Comparison of ENCODE assay signal across 2 cellular contexts in the genomic region with DNA sequence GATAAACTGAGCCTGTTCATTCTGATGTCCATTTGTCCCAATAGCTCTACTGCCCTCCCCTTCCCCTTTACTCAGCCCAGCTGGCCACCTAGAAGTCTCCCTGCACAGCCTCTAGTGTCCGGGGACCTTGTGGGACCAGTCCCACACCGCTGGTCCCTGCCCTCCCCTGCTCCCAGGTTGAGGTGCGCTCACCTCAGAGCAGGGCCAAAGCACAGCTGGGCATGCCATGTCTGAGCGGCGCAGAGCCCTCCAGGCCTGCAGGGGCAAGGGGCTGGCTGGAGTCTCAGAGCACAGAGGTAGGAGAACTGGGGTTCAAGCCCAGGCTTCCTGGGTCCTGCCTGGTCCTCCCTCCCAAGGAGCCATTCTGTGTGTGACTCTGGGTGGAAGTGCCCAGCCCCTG.
TF ChIP-seq lines count a peak whose summit lies in the region.

No MANE protein-coding gene starts in this region.

TF ChIP-seq in SK-N-SH, 30 proteins besides CTCF, POLR2A, EP300 and RAD21 (continued from another document):
- TF ChIP-seq, protein P1, sequence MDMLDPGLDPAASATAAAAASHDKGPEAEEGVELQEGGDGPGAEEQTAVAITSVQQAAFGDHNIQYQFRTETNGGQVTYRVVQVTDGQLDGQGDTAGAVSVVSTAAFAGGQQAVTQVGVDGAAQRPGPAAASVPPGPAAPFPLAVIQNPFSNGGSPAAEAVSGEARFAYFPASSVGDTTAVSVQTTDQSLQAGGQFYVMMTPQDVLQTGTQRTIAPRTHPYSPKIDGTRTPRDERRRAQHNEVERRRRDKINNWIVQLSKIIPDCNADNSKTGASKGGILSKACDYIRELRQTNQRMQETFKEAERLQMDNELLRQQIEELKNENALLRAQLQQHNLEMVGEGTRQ (IDR thresholded peaks at IDR 0.05; ENCODE audit: borderline replicate concordance, low read depth, low read length), result no peak
- TF ChIP-seq POLR2AphosphoS5 (IDR thresholded peaks at IDR 0.05; ENCODE audit: low read depth, low read length) (no peak), TCF12 (IDR thresholded peaks at IDR 0.05) (no peak), MEF2A (IDR thresholded peaks at IDR 0.05; ENCODE audit: borderline replicate concordance, low read depth) (no peak), YY1 (IDR thresholded peaks at IDR 0.05; ENCODE audit: low read depth) (no peak), FOXJ3 (CRISPR knock-in tag; IDR thresholded peaks at IDR 0.05) (no peak)
- TF ChIP-seq, protein P2, sequence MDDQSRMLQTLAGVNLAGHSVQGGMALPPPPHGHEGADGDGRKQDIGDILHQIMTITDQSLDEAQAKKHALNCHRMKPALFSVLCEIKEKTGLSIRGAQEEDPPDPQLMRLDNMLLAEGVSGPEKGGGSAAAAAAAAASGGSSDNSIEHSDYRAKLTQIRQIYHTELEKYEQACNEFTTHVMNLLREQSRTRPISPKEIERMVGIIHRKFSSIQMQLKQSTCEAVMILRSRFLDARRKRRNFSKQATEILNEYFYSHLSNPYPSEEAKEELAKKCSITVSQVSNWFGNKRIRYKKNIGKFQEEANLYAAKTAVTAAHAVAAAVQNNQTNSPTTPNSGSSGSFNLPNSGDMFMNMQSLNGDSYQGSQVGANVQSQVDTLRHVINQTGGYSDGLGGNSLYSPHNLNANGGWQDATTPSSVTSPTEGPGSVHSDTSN (IDR thresholded peaks at IDR 0.05), result no peak
- TF ChIP-seq, protein P3, sequence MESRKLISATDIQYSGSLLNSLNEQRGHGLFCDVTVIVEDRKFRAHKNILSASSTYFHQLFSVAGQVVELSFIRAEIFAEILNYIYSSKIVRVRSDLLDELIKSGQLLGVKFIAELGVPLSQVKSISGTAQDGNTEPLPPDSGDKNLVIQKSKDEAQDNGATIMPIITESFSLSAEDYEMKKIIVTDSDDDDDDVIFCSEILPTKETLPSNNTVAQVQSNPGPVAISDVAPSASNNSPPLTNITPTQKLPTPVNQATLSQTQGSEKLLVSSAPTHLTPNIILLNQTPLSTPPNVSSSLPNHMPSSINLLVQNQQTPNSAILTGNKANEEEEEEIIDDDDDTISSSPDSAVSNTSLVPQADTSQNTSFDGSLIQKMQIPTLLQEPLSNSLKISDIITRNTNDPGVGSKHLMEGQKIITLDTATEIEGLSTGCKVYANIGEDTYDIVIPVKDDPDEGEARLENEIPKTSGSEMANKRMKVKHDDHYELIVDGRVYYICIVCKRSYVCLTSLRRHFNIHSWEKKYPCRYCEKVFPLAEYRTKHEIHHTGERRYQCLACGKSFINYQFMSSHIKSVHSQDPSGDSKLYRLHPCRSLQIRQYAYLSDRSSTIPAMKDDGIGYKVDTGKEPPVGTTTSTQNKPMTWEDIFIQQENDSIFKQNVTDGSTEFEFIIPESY (IDR thresholded peaks at IDR 0.05; ENCODE audit: borderline replicate concordance, low read depth), result no peak
TF ChIP-seq in SK-N-SH: peak in this region for 0.

TF ChIP-seq in SK-N-SH treated with all-trans-retinoic acid at 6 μM for 48 hours, 23 proteins besides CTCF, POLR2A, EP300 and RAD21 (continued from another document):
- TF ChIP-seq, protein P4, sequence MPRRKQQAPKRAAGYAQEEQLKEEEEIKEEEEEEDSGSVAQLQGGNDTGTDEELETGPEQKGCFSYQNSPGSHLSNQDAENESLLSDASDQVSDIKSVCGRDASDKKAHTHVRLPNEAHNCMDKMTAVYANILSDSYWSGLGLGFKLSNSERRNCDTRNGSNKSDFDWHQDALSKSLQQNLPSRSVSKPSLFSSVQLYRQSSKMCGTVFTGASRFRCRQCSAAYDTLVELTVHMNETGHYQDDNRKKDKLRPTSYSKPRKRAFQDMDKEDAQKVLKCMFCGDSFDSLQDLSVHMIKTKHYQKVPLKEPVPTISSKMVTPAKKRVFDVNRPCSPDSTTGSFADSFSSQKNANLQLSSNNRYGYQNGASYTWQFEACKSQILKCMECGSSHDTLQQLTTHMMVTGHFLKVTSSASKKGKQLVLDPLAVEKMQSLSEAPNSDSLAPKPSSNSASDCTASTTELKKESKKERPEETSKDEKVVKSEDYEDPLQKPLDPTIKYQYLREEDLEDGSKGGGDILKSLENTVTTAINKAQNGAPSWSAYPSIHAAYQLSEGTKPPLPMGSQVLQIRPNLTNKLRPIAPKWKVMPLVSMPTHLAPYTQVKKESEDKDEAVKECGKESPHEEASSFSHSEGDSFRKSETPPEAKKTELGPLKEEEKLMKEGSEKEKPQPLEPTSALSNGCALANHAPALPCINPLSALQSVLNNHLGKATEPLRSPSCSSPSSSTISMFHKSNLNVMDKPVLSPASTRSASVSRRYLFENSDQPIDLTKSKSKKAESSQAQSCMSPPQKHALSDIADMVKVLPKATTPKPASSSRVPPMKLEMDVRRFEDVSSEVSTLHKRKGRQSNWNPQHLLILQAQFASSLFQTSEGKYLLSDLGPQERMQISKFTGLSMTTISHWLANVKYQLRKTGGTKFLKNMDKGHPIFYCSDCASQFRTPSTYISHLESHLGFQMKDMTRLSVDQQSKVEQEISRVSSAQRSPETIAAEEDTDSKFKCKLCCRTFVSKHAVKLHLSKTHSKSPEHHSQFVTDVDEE (CRISPR knock-in tag; IDR thresholded peaks at IDR 0.05), result no peak
- TF ChIP-seq RARB (CRISPR knock-in tag; IDR thresholded peaks at IDR 0.05) (no peak), BACH2 (CRISPR knock-in tag; IDR thresholded peaks at IDR 0.05; ENCODE audit: borderline replicate concordance) (no peak), ZNF8 (CRISPR knock-in tag; IDR thresholded peaks at IDR 0.05) (no peak), GLIS3 (CRISPR knock-in tag; IDR thresholded peaks at IDR 0.05) (no peak), ARNTL (CRISPR knock-in tag; IDR thresholded peaks at IDR 0.05; ENCODE audit: borderline replicate concordance, low read depth) (no peak), TOX (CRISPR knock-in tag; IDR thresholded peaks at IDR 0.05; ENCODE audit: borderline replicate concordance) (no peak), OSR1 (CRISPR knock-in tag; IDR thresholded peaks at IDR 0.05) (no peak), ZFP30 (CRISPR knock-in tag; IDR thresholded peaks at IDR 0.05) (no peak), ZNF565 (CRISPR knock-in tag; conservative IDR thresholded peaks at IDR 0.05; ENCODE audit: low read depth) (no peak), PPARA (CRISPR knock-in tag; IDR thresholded peaks at IDR 0.05; ENCODE audit: borderline replicate concordance) (no peak), ZNF70 (CRISPR knock-in tag; IDR thresholded peaks at IDR 0.05) (no peak), SNAI2 (CRISPR knock-in tag; IDR thresholded peaks at IDR 0.05) (no peak), ISL1 (CRISPR knock-in tag; IDR thresholded peaks at IDR 0.05) (no peak), ZC3H10 (CRISPR knock-in tag; IDR thresholded peaks at IDR 0.05) (no peak)
- TF ChIP-seq, protein P5, sequence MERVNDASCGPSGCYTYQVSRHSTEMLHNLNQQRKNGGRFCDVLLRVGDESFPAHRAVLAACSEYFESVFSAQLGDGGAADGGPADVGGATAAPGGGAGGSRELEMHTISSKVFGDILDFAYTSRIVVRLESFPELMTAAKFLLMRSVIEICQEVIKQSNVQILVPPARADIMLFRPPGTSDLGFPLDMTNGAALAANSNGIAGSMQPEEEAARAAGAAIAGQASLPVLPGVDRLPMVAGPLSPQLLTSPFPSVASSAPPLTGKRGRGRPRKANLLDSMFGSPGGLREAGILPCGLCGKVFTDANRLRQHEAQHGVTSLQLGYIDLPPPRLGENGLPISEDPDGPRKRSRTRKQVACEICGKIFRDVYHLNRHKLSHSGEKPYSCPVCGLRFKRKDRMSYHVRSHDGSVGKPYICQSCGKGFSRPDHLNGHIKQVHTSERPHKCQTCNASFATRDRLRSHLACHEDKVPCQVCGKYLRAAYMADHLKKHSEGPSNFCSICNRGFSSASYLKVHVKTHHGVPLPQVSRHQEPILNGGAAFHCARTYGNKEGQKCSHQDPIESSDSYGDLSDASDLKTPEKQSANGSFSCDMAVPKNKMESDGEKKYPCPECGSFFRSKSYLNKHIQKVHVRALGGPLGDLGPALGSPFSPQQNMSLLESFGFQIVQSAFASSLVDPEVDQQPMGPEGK (CRISPR knock-in tag; IDR thresholded peaks at IDR 0.05; ENCODE audit: borderline replicate concordance), result no peak
